Comparison of ENCODE assay signal across 3 cellular contexts in the genomic region with DNA sequence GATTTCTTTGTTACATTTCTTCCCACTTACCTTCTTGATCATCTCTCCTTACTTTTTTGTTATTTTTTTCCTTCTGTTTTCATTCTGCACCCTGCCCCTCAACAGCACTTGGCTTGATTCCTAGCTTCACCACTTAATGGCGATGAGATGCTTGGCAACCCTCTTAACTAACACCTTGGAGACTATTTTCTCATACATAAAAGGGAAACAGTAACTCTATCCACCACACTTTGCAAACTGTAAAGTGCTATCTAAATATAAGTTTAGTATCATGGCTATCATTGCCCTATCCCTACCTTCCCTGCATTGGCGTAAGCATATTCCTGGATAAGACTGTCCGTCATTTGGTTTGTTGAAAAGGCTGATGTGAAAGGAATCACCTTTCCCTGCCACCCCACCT.
"Had no signal": no experiment of that assay in that cellular context is flagged by ENCODE, and none has a peak within 500 bp of the region (broad histone marks: within the 10 kb centered on the region; RNA-seq: fewer than 3 reads in every experiment).

No MANE protein-coding gene starts in this region.

- DNase-seq: GDM1, GF-D8 had no signal

- H3K4me3 ChIP-seq: GM12878 had no signal

- ATAC-seq: GM12878 had no signal
